ENCODE assay signal across 19 cellular contexts in genomic region chr3:156323466-156323865, GRCh38.
DNase-seq lines count a peak whose midpoint lies in the region; ATAC-seq and TF ChIP-seq lines count a peak whose summit lies in the region.
"Had no signal": no experiment of that assay in that cellular context is flagged by ENCODE, and none has a peak within 500 bp of the region (broad histone marks: within the 10 kb centered on the region; RNA-seq: fewer than 3 reads in every experiment).

No MANE protein-coding gene starts in this region.

- POLR2A ChIA-PET in PC-3 (lab: Charles Lee; ENCODE audit: unreplicated experiment): no interaction called here

- no peak overlapping the region for H2BK15ac ChIP-seq in mesenchymal stem cell (ENCODE audit: low read depth, poor library complexity, severe bottlenecking)

- H3K9me2 ChIP-seq in PC-3 (replicated peaks; ENCODE audit: low read length): no peaks in the 10 kb centered on the region

- DNase-seq in DMS53 (lab: John Stamatoyannopoulos, UW): peak; percentile 72
- no peak for DNase-seq in DMS53 treated with DMSO at 0.1 percent for 48 hours (lab: John Stamatoyannopoulos, UW; ENCODE audit: unreplicated experiment)
- peak; percentile 12 for DNase-seq in PC-3
- peak; percentile 30 for DNase-seq in choroid plexus epithelial cell (ENCODE audit: low read depth)
- DNase-seq in mesenchymal stem cell: peak; percentile 9
- no peak for DNase-seq in testis
- no peak for DNase-seq in ascending aorta (ENCODE audit: low spot score in 2 of 2)
- no peak for DNase-seq in stimulated activated CD8-positive, alpha-beta memory T cell treated with anti-CD3 and anti-CD28 coated beads, Interleukin-4, amount 100 ng/mL, for 48 hours
- DNase-seq: activated CD4-positive, CD25-positive, alpha-beta regulatory T cell treated with anti-CD3 and anti-CD28 coated beads, Interleukin-2, amount 50 U/mL, for 72 hours; activated T-cell treated with anti-CD3 and anti-CD28 coated beads, Interleukin-2, amount 50 U/mL, for 72 hours; COR-L47; endodermal cell; immature natural killer cell; NCI-H1092 treated with DMSO at 0.1 percent for 48 hours; NCI-H2081; Peyer's patch; upper lobe of right lung had no signal

- H3K9me3 ChIP-seq in PC-3 (ENCODE audit: low read length) (no peaks in the 10 kb centered on the region), mesenchymal stem cell (ENCODE audit: control insufficient read depth, low read length) (no peaks in the 10 kb centered on the region), testis (no peaks in the 10 kb centered on the region), ascending aorta (no peaks in the 10 kb centered on the region)
- H3K9me3 ChIP-seq: Peyer's patch, upper lobe of right lung had no signal

- no peak overlapping the region for H2BK120ac ChIP-seq in mesenchymal stem cell (ENCODE audit: low read depth, low read length)

- H4K8ac ChIP-seq in mesenchymal stem cell (ENCODE audit: low read length): no peak overlapping the region

- H3K27me3 ChIP-seq in PC-3 (ENCODE audit: low read length): peaks cover 7% of the 10 kb centered on the region; the same call in 1 of the 2 replicates
- H3K27me3 ChIP-seq in mesenchymal stem cell (ENCODE audit: control insufficient read depth in 1 of 2, insufficient read depth in 1 of 2, low read length in 2 of 2): no peaks in the 10 kb centered on the region
- no peaks in the 10 kb centered on the region for H3K27me3 ChIP-seq in testis
- H3K27me3 ChIP-seq in ascending aorta: no peaks in the 10 kb centered on the region
- H3K27me3 ChIP-seq: Peyer's patch, upper lobe of right lung had no signal

- no peak overlapping the region for H2BK12ac ChIP-seq in mesenchymal stem cell (ENCODE audit: low read length in 2 of 2)

- intact Hi-C loops in PC-3 (cut with micrococcal nuclease): no loop called here
- intact Hi-C loops in testis (cut with DNase I; ENCODE audit: low total_unique reads): no loop called here
- intact Hi-C loops in ascending aorta (cut with DNase I): no loop called here

- H2AFZ ChIP-seq in PC-3 (ENCODE audit: low read length): no peak overlapping the region
- H2AFZ ChIP-seq in mesenchymal stem cell (ENCODE audit: low read depth, low read length): no peak overlapping the region

- CTCF ChIA-PET in PC-3 (lab: Charles Lee): no interaction called here

- H3K4ac ChIP-seq in mesenchymal stem cell (ENCODE audit: low read depth in 1 of 2, low read length in 2 of 2): no peak overlapping the region

- H3K79me2 ChIP-seq in PC-3 (ENCODE audit: low read length): no peaks in the 10 kb centered on the region

- H4K91ac ChIP-seq in mesenchymal stem cell (ENCODE audit: low read length): no peak overlapping the region

- H2AK5ac ChIP-seq in mesenchymal stem cell (ENCODE audit: low read length, severe bottlenecking): no peak overlapping the region

- no peaks in the 10 kb centered on the region for H4K20me1 ChIP-seq in PC-3 (ENCODE audit: low read length)

- H3K14ac ChIP-seq in mesenchymal stem cell (ENCODE audit: low read length in 2 of 2): no peak overlapping the region

- no peak for ATAC-seq in PC-3
- ATAC-seq: activated naive CD4-positive, alpha-beta T cell treated with anti-CD3 and anti-CD28 coated beads, Interleukin-2, amount 50 U/mL, for 72 hours; activated T-cell treated with anti-CD3 and anti-CD28 coated beads, Interleukin-2, amount 50 U/mL, for 72 hours; upper lobe of right lung had no signal

- no peak overlapping the region for H2BK5ac ChIP-seq in mesenchymal stem cell (ENCODE audit: low read depth, low read length, poor library complexity, severe bottlenecking)

- H3K4me3 ChIP-seq in PC-3 (ENCODE audit: low read length): no peak overlapping the region
- H3K4me3 ChIP-seq in choroid plexus epithelial cell (ENCODE audit: low read depth, low read length): no peak overlapping the region
- no peak overlapping the region for H3K4me3 ChIP-seq in mesenchymal stem cell (ENCODE audit: insufficient read depth in 1 of 2, low read depth in 1 of 2, low read length in 2 of 2)
- no peak overlapping the region for H3K4me3 ChIP-seq in testis
- no peak overlapping the region for H3K4me3 ChIP-seq in ascending aorta
- H3K4me3 ChIP-seq: Peyer's patch, upper lobe of right lung had no signal

- H3K9ac ChIP-seq in PC-3 (ENCODE audit: low read length): no peak overlapping the region
- H3K9ac ChIP-seq in mesenchymal stem cell (ENCODE audit: low read length): no peak overlapping the region

- no peak for TF ChIP-seq CTCF in PC-3 (conservative IDR thresholded peaks at IDR 0.05; ENCODE audit: low read depth, low read length)
- TF ChIP-seq CTCF in choroid plexus epithelial cell (conservative IDR thresholded peaks at IDR 0.05; ENCODE audit: low read depth, low read length): no peak
- no peak for TF ChIP-seq CTCF in testis (IDR thresholded peaks at IDR 0.05)
- TF ChIP-seq CTCF in ascending aorta (IDR thresholded peaks at IDR 0.05): no peak

- H3K23ac ChIP-seq in mesenchymal stem cell (ENCODE audit: low read length in 2 of 2): no peak overlapping the region

- no peaks in the 10 kb centered on the region for H3K79me1 ChIP-seq in mesenchymal stem cell (replicated peaks; ENCODE audit: low read length, poor library complexity, severe bottlenecking)

- BruUV-seq in PC-3 (replicated peaks; lab: Mats Ljungman, UMichigan): no TSS peak

- H3F3A ChIP-seq in PC-3 (ENCODE audit: low read length, unreplicated experiment): no peaks in the 10 kb centered on the region

- no peak overlapping the region for H3K4me2 ChIP-seq in PC-3 (ENCODE audit: low read length)
- no peak overlapping the region for H3K4me2 ChIP-seq in mesenchymal stem cell (ENCODE audit: low read length, poor library complexity, severe bottlenecking)

- no peak for TF ChIP-seq POLR2A in testis (IDR thresholded peaks at IDR 0.05)

- WGBS in mesenchymal stem cell: 93% methylated on average over 2 of the region's 3 CpGs
- WGBS in testis, 2 donors: 74 to 82% methylated on average over 3 of the region's 3 CpGs

- H3K36me3 ChIP-seq in PC-3 (ENCODE audit: low read depth, low read length): no peaks in the 10 kb centered on the region
- no peaks in the 10 kb centered on the region for H3K36me3 ChIP-seq in mesenchymal stem cell (ENCODE audit: control insufficient read depth in 1 of 2, insufficient read depth in 2 of 2, low read depth in 1 of 2, low read length in 2 of 2)
- no peaks in the 10 kb centered on the region for H3K36me3 ChIP-seq in testis (ENCODE audit: low read depth, missing control alignments)
- H3K36me3 ChIP-seq in ascending aorta: no peaks in the 10 kb centered on the region
- H3K36me3 ChIP-seq: Peyer's patch, upper lobe of right lung had no signal

- H3K18ac ChIP-seq in mesenchymal stem cell (ENCODE audit: low read depth in 1 of 2, low read length in 2 of 2): no peak overlapping the region

- H3K27ac ChIP-seq in PC-3 (ENCODE audit: low read length): no peak overlapping the region
- no peak overlapping the region for H3K27ac ChIP-seq in mesenchymal stem cell (ENCODE audit: low read length, poor library complexity, severe bottlenecking)
- H3K27ac ChIP-seq in testis: no peak overlapping the region
- no peak overlapping the region for H3K27ac ChIP-seq in ascending aorta
- H3K27ac ChIP-seq: 22Rv1, Peyer's patch, upper lobe of right lung had no signal

- H3K4me1 ChIP-seq in PC-3 (ENCODE audit: insufficient read depth, low read length): peaks cover 1% of the 10 kb centered on the region
- no peaks in the 10 kb centered on the region for H3K4me1 ChIP-seq in mesenchymal stem cell (ENCODE audit: control insufficient read depth, insufficient read depth, low read depth, low read length)
- no peaks in the 10 kb centered on the region for H3K4me1 ChIP-seq in testis
- H3K4me1 ChIP-seq in ascending aorta: no peaks in the 10 kb centered on the region
- H3K4me1 ChIP-seq: Peyer's patch, upper lobe of right lung had no signal

Comparison
In these comparisons a context has a peak if more than half of its experiments do, and no peak if none do; other contexts are left out.
1. DNase-seq: peak in DMS53 (single experiment), PC-3 (single experiment), choroid plexus epithelial cell (single experiment) and mesenchymal stem cell (single experiment); none in DMS53 treated with DMSO at 0.1 percent for 48 hours (single experiment), testis (single experiment), ascending aorta (0 of 2) and stimulated activated CD8-positive, alpha-beta memory T cell treated with anti-CD3 and anti-CD28 coated beads, Interleukin-4, amount 100 ng/mL, for 48 hours (single experiment).